1 cellular context compared by ENCODE assay signal in the genomic region with DNA sequence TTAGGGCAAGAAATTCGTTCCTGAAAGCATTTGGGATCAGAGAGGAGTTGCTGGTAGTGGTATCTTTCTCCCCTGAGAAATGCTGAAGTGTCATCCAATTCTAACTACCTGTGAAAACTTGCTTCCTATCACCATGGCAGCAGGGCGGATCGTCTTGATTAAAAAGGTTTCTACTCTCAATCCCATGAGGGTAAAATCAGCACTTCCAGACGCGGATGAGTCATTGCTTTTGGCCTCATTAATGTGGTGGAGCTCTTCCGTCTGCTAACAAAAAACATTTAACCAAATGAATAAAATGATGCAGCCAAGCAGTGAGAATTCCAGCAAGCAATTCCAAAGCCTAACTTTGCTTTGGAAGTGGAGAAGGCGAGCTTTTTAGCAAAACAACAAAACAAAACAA.
TF ChIP-seq lines count a peak whose summit lies in the region.

No MANE protein-coding gene starts in this region.

TF ChIP-seq in GM12878, 131 proteins besides CTCF, POLR2A, EP300 and RAD21 (continued from another document):
- TF ChIP-seq TCF7 (IDR thresholded peaks at IDR 0.05; ENCODE audit: borderline replicate concordance) = no peak
- peak in 1 of 2 experiments; percentile 28; a peak in 1 of 4 replicates for TF ChIP-seq IKZF2 (IDR thresholded peaks at IDR 0.05)
- TF ChIP-seq, protein P1, sequence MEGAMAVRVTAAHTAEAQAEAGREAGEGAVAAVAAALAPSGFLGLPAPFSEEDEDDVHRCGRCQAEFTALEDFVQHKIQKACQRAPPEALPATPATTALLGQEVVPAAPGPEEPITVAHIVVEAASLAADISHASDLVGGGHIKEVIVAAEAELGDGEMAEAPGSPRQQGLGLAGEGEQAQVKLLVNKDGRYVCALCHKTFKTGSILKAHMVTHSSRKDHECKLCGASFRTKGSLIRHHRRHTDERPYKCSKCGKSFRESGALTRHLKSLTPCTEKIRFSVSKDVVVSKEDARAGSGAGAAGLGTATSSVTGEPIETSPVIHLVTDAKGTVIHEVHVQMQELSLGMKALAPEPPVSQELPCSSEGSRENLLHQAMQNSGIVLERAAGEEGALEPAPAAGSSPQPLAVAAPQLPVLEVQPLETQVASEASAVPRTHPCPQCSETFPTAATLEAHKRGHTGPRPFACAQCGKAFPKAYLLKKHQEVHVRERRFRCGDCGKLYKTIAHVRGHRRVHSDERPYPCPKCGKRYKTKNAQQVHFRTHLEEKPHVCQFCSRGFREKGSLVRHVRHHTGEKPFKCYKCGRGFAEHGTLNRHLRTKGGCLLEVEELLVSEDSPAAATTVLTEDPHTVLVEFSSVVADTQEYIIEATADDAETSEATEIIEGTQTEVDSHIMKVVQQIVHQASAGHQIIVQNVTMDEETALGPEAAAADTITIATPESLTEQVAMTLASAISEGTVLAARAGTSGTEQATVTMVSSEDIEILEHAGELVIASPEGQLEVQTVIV (IDR thresholded peaks at IDR 0.05; ENCODE audit: borderline replicate concordance, partially characterized antibody) = no peak
- TF ChIP-seq ZNF207 (IDR thresholded peaks at IDR 0.05; ENCODE audit: borderline replicate concordance) = no peak
- TF ChIP-seq EED (IDR thresholded peaks at IDR 0.05; ENCODE audit: low read depth) = no peak
- no peak for TF ChIP-seq YY1 (IDR thresholded peaks at IDR 0.05; ENCODE audit: low read depth, low read length)
- TF ChIP-seq BMI1 (IDR thresholded peaks at IDR 0.05; ENCODE audit: borderline replicate concordance) = 0 out of 2 replicates have a peak, but pooled peaks have one; percentile 36
- TF ChIP-seq SUPT20H (IDR thresholded peaks at IDR 0.05; ENCODE audit: borderline replicate concordance, control insufficient read depth, low read depth, low read length) = no peak
- no peak for TF ChIP-seq CBFB (IDR thresholded peaks at IDR 0.05; ENCODE audit: low read depth)
- TF ChIP-seq, protein P2, sequence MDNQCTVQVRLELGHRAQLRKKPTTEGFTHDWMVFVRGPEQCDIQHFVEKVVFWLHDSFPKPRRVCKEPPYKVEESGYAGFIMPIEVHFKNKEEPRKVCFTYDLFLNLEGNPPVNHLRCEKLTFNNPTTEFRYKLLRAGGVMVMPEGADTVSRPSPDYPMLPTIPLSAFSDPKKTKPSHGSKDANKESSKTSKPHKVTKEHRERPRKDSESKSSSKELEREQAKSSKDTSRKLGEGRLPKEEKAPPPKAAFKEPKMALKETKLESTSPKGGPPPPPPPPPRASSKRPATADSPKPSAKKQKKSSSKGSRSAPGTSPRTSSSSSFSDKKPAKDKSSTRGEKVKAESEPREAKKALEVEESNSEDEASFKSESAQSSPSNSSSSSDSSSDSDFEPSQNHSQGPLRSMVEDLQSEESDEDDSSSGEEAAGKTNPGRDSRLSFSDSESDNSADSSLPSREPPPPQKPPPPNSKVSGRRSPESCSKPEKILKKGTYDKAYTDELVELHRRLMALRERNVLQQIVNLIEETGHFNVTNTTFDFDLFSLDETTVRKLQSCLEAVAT (IDR thresholded peaks at IDR 0.05) = no peak
- no peak for TF ChIP-seq TAF1 (IDR thresholded peaks at IDR 0.05; ENCODE audit: borderline replicate concordance, low read depth, low read length)
- TF ChIP-seq MEF2B (IDR thresholded peaks at IDR 0.05; ENCODE audit: partially characterized antibody, poor library complexity, severe bottlenecking) = peak; percentile 67
- no peak for TF ChIP-seq SMAD1 (IDR thresholded peaks at IDR 0.05; ENCODE audit: low read depth, partially characterized antibody)
- no peak for TF ChIP-seq SMAD5 (IDR thresholded peaks at IDR 0.05; ENCODE audit: low read depth)
- no peak for TF ChIP-seq POLR2AphosphoS2 (IDR thresholded peaks at IDR 0.05; ENCODE audit: low read depth, low read length)
- TF ChIP-seq, protein P3, sequence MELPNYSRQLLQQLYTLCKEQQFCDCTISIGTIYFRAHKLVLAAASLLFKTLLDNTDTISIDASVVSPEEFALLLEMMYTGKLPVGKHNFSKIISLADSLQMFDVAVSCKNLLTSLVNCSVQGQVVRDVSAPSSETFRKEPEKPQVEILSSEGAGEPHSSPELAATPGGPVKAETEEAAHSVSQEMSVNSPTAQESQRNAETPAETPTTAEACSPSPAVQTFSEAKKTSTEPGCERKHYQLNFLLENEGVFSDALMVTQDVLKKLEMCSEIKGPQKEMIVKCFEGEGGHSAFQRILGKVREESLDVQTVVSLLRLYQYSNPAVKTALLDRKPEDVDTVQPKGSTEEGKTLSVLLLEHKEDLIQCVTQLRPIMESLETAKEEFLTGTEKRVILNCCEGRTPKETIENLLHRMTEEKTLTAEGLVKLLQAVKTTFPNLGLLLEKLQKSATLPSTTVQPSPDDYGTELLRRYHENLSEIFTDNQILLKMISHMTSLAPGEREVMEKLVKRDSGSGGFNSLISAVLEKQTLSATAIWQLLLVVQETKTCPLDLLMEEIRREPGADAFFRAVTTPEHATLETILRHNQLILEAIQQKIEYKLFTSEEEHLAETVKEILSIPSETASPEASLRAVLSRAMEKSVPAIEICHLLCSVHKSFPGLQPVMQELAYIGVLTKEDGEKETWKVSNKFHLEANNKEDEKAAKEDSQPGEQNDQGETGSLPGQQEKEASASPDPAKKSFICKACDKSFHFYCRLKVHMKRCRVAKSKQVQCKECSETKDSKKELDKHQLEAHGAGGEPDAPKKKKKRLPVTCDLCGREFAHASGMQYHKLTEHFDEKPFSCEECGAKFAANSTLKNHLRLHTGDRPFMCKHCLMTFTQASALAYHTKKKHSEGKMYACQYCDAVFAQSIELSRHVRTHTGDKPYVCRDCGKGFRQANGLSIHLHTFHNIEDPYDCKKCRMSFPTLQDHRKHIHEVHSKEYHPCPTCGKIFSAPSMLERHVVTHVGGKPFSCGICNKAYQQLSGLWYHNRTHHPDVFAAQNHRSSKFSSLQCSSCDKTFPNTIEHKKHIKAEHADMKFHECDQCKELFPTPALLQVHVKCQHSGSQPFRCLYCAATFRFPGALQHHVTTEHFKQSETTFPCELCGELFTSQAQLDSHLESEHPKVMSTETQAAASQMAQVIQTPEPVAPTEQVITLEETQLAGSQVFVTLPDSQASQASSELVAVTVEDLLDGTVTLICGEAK (IDR thresholded peaks at IDR 0.05; ENCODE audit: borderline replicate concordance) = no peak
- no peak for TF ChIP-seq SMC3 (IDR thresholded peaks at IDR 0.05; ENCODE audit: borderline replicate concordance, low read length)
- TF ChIP-seq NR2C2 (IDR thresholded peaks at IDR 0.05; ENCODE audit: borderline replicate concordance, control insufficient read depth, insufficient read length, low read depth) = no peak
- no peak for TF ChIP-seq RAD51 (IDR thresholded peaks at IDR 0.05)
- TF ChIP-seq POU2F2 (IDR thresholded peaks at IDR 0.05; ENCODE audit: borderline replicate concordance, low read depth, low read length) = no peak
- no peak for TF ChIP-seq JUND (IDR thresholded peaks at IDR 0.05; ENCODE audit: low read depth, low read length)
